Comparison of ENCODE assay signal across 16 cellular contexts in genomic region chr16:21167360-21167759, GRCh38. TPM values are rescaled to one million over a fixed set of nuclear protein-coding genes. Genes with fewer than 3 reads are reported as not detected.
DNase-seq lines count a peak whose midpoint lies in the region; ATAC-seq, FAIRE-seq and TF ChIP-seq lines count a peak whose summit lies in the region.
"Had no signal": no experiment of that assay in that cellular context is flagged by ENCODE, and none has a peak within 500 bp of the region (broad histone marks: within the 10 kb centered on the region; RNA-seq: fewer than 3 reads in every experiment).

No MANE protein-coding gene starts in this region.

- no peak overlapping the region for H2AFZ ChIP-seq in smooth muscle cell (ENCODE audit: low read depth)

- no peak overlapping the region for H3K4me2 ChIP-seq in smooth muscle cell

- intact Hi-C loops in activated CD8-positive, alpha-beta T cell treated with anti-CD3 and anti-CD28 coated beads for 36 hours (cut with micrococcal nuclease), result no loop called here
- intact Hi-C loops in uterus (cut with DNase I; ENCODE audit: low total_unique reads), result no loop called here

- DNase-seq in activated CD8-positive, alpha-beta T cell treated with anti-CD3 and anti-CD28 coated beads for 36 hours, result no peak
- DNase-seq in activated CD8-positive, alpha-beta T cell treated with anti-CD3 and anti-CD28 coated beads, Interleukin-2, amount 10 ng/mL, durations not matched to agents 7 days and 5 days, result no peak
- peak; percentile 97 for DNase-seq in RCC 7860 (ENCODE audit: low spot score)
- DNase-seq in smooth muscle cell (lab: John Stamatoyannopoulos, UW; ENCODE audit: unreplicated experiment), result no peak
- no peak for DNase-seq in uterus
- no peak for DNase-seq in osteocyte (ENCODE audit: extremely low spot score, unreplicated experiment)
- DNase-seq in NCI-H345 treated with DMSO at 0.1 percent for 48 hours (lab: John Stamatoyannopoulos, UW; ENCODE audit: unreplicated experiment), result no peak
- DNase-seq: activated B cell treated with CpG ODN at 0.5 μM for 24 hours; activated T-cell treated with anti-CD3 and anti-CD28 coated beads, Interleukin-2, amount 50 U/mL, for 1 hour; NCI-H1092; NCI-H446 treated with DMSO at 0.1 percent for 48 hours; right cardiac atrium; Right ventricle myocardium superior had no signal

- peak; percentile 94 for FAIRE-seq in RCC 7860 (lab: Jason Lieb, UNC)
- FAIRE-seq: endothelial cell of umbilical vein had no signal

- H3K4me3 ChIP-seq in smooth muscle cell (no peak overlapping the region), uterus (no peak overlapping the region)

- no peak overlapping the region for H3K27ac Mint-ChIP-seq in activated CD8-positive, alpha-beta T cell treated with anti-CD3 and anti-CD28 coated beads for 36 hours
- no peak overlapping the region for H3K27ac Mint-ChIP-seq in activated CD8-positive, alpha-beta T cell treated with anti-CD3 and anti-CD28 coated beads, Interleukin-2, amount 10 ng/mL, durations not matched to agents 7 days and 5 days
- no peak overlapping the region for H3K27ac Mint-ChIP-seq in osteocyte (ENCODE audit: unreplicated experiment)
- H3K27ac Mint-ChIP-seq: activated B cell treated with CpG ODN at 0.5 μM for 24 hours had no signal

- H3K4me3 Mint-ChIP-seq in activated CD8-positive, alpha-beta T cell treated with anti-CD3 and anti-CD28 coated beads for 36 hours, result no peak overlapping the region
- H3K4me3 Mint-ChIP-seq in activated CD8-positive, alpha-beta T cell treated with anti-CD3 and anti-CD28 coated beads, Interleukin-2, amount 10 ng/mL, durations not matched to agents 7 days and 5 days, result no peak overlapping the region
- no peak overlapping the region for H3K4me3 Mint-ChIP-seq in osteocyte (ENCODE audit: unreplicated experiment)
- H3K4me3 Mint-ChIP-seq: activated B cell treated with CpG ODN at 0.5 μM for 24 hours had no signal

- no peaks in the 10 kb centered on the region for H3F3A ChIP-seq in smooth muscle cell (ENCODE audit: low read depth)

- no peak for TF ChIP-seq CTCF in activated CD8-positive, alpha-beta T cell treated with anti-CD3 and anti-CD28 coated beads for 36 hours (IDR thresholded peaks at IDR 0.05)
- TF ChIP-seq CTCF in smooth muscle cell (IDR thresholded peaks at IDR 0.05; ENCODE audit: borderline replicate concordance, insufficient read depth, poor library complexity, severe bottlenecking) (no peak), uterus (IDR thresholded peaks at IDR 0.05) (no peak), osteocyte (IDR thresholded peaks at IDR 0.05) (no peak)

- no peaks in the 10 kb centered on the region for H3K9me3 Mint-ChIP-seq in activated CD8-positive, alpha-beta T cell treated with anti-CD3 and anti-CD28 coated beads for 36 hours
- H3K9me3 Mint-ChIP-seq in activated CD8-positive, alpha-beta T cell treated with anti-CD3 and anti-CD28 coated beads, Interleukin-2, amount 10 ng/mL, durations not matched to agents 7 days and 5 days (ENCODE audit: insufficient read depth), result no peaks in the 10 kb centered on the region
- H3K9me3 Mint-ChIP-seq in osteocyte (ENCODE audit: unreplicated experiment), result no peaks in the 10 kb centered on the region
- H3K9me3 Mint-ChIP-seq: activated B cell treated with CpG ODN at 0.5 μM for 24 hours had no signal

- POLR2A ChIA-PET in activated CD8-positive, alpha-beta T cell treated with anti-CD3 and anti-CD28 coated beads for 36 hours (lab: Charles Lee), result no interaction called here
- POLR2A ChIA-PET in activated CD8-positive, alpha-beta T cell treated with anti-CD3 and anti-CD28 coated beads, Interleukin-2, amount 10 ng/mL, durations not matched to agents 7 days and 5 days (lab: Charles Lee), result no interaction called here

- H3K9me3 ChIP-seq in smooth muscle cell (replicated peaks; ENCODE audit: low read depth), result no peaks in the 10 kb centered on the region
- H3K9me3 ChIP-seq in uterus, result no peaks in the 10 kb centered on the region

- H3K4me1 ChIP-seq in smooth muscle cell (ENCODE audit: low read depth) (no peaks in the 10 kb centered on the region), uterus (peaks cover 0 to 8% of the 10 kb centered on the region in 2 donors)

- TF ChIP-seq POLR2A in uterus (IDR thresholded peaks at IDR 0.05), result no peak

- H3K27me3 ChIP-seq in smooth muscle cell (ENCODE audit: low read depth), result no peaks in the 10 kb centered on the region
- no peaks in the 10 kb centered on the region for H3K27me3 ChIP-seq in uterus

- peak; percentile 30 for ATAC-seq in activated CD8-positive, alpha-beta T cell treated with anti-CD3 and anti-CD28 coated beads for 36 hours
- no peak for ATAC-seq in activated CD8-positive, alpha-beta T cell treated with anti-CD3 and anti-CD28 coated beads, Interleukin-2, amount 10 ng/mL, durations not matched to agents 7 days and 5 days
- peak; percentile 7 for ATAC-seq in esophagus mucosa
- ATAC-seq: right cardiac atrium had no signal

- no peaks in the 10 kb centered on the region for H3K27me3 Mint-ChIP-seq in activated CD8-positive, alpha-beta T cell treated with anti-CD3 and anti-CD28 coated beads for 36 hours
- no peaks in the 10 kb centered on the region for H3K27me3 Mint-ChIP-seq in activated CD8-positive, alpha-beta T cell treated with anti-CD3 and anti-CD28 coated beads, Interleukin-2, amount 10 ng/mL, durations not matched to agents 7 days and 5 days (ENCODE audit: low read depth)
- no peaks in the 10 kb centered on the region for H3K27me3 Mint-ChIP-seq in osteocyte (ENCODE audit: unreplicated experiment)
- H3K27me3 Mint-ChIP-seq: activated B cell treated with CpG ODN at 0.5 μM for 24 hours had no signal

- H4K20me1 ChIP-seq in smooth muscle cell (ENCODE audit: low read depth), result peaks cover 3% of the 10 kb centered on the region

- H3K79me2 ChIP-seq in smooth muscle cell (ENCODE audit: low read depth), result no peaks in the 10 kb centered on the region

- H3K36me3 Mint-ChIP-seq in activated CD8-positive, alpha-beta T cell treated with anti-CD3 and anti-CD28 coated beads for 36 hours (ENCODE audit: low read depth), result peaks cover 14% of the 10 kb centered on the region
- peaks cover 29% of the 10 kb centered on the region for H3K36me3 Mint-ChIP-seq in activated CD8-positive, alpha-beta T cell treated with anti-CD3 and anti-CD28 coated beads, Interleukin-2, amount 10 ng/mL, durations not matched to agents 7 days and 5 days (ENCODE audit: low read depth)
- peaks cover 23% of the 10 kb centered on the region for H3K36me3 Mint-ChIP-seq in osteocyte (ENCODE audit: unreplicated experiment)

- H3K36me3 ChIP-seq in smooth muscle cell (ENCODE audit: low read depth) (peaks cover 7% of the 10 kb centered on the region), uterus (no peaks in the 10 kb centered on the region)

- no peak overlapping the region for H3K9ac ChIP-seq in smooth muscle cell (ENCODE audit: low read depth)

- no peaks in the 10 kb centered on the region for H3K4me1 Mint-ChIP-seq in activated CD8-positive, alpha-beta T cell treated with anti-CD3 and anti-CD28 coated beads for 36 hours (ENCODE audit: low read depth)
- no peaks in the 10 kb centered on the region for H3K4me1 Mint-ChIP-seq in activated CD8-positive, alpha-beta T cell treated with anti-CD3 and anti-CD28 coated beads, Interleukin-2, amount 10 ng/mL, durations not matched to agents 7 days and 5 days (ENCODE audit: low read depth)
- peaks cover 4% of the 10 kb centered on the region for H3K4me1 Mint-ChIP-seq in osteocyte (ENCODE audit: unreplicated experiment)

- H3K27ac ChIP-seq in smooth muscle cell (ENCODE audit: low read depth) (peak overlapping the region; percentile 12), uterus (no peak overlapping the region)

- CTCF ChIA-PET in activated CD8-positive, alpha-beta T cell treated with anti-CD3 and anti-CD28 coated beads for 36 hours (lab: Charles Lee), result interaction anchor here (1.3 to 1.9 kb wide), 2 partner anchors 11 to 21 kb away, joined by 3 to 6 read pairs; no protein-coding TSS in a partner anchor
- CTCF ChIA-PET in activated CD8-positive, alpha-beta T cell treated with anti-CD3 and anti-CD28 coated beads, Interleukin-2, amount 10 ng/mL, durations not matched to agents 7 days and 5 days (lab: Charles Lee), result interaction anchor here (1.2 kb wide), 1 partner anchor 9 kb away, joined by 3 read pairs; the partner anchor contains the start of gene LDAF1

- 81% methylated on average over 9 of the region's 9 CpGs for WGBS in smooth muscle cell (ENCODE audit: low lambda C conversion rate)

RNA-seq across cellular contexts. Expression of gene LDAF1, which starts 8.9 kb away (rescaled TPM):
- 10 to 100 TPM; 10.3 to 12.6 TPM for total RNA-seq in activated CD8-positive, alpha-beta T cell treated with anti-CD3 and anti-CD28 coated beads for 36 hours
- total RNA-seq in activated CD8-positive, alpha-beta T cell treated with anti-CD3 and anti-CD28 coated beads, Interleukin-2, amount 10 ng/mL, durations not matched to agents 7 days and 5 days, result 10 to 100 TPM in 1 of 2 experiments, 1 to 10 TPM in 1; 8.5 to 12.8 TPM
- 62.3 TPM for total RNA-seq in esophagus mucosa
- total RNA-seq in smooth muscle cell, result 21.0 and 40.6 TPM in 2 replicates
- 14.2 and 16.2 TPM in 2 replicates for polyA plus RNA-seq in smooth muscle cell
- total RNA-seq in uterus, result 10 to 100 TPM; 10.5 to 88.6 (median 51.4) TPM
- 24.8 and 25.2 TPM in 2 replicates for total RNA-seq in osteocyte

RNA-seq across cellular contexts. Expression of gene DNAH3, which starts 16.7 kb away (rescaled TPM):
- total RNA-seq in activated CD8-positive, alpha-beta T cell treated with anti-CD3 and anti-CD28 coated beads for 36 hours, result under 1 TPM in 1 of 2 experiments, not detected in 1; 0.02 TPM
- total RNA-seq in activated CD8-positive, alpha-beta T cell treated with anti-CD3 and anti-CD28 coated beads, Interleukin-2, amount 10 ng/mL, durations not matched to agents 7 days and 5 days, result not detected
- total RNA-seq in esophagus mucosa (0.60 TPM), smooth muscle cell (not detected in 2 replicates), uterus (1 to 10 TPM in 2 of 4 donors, under 1 TPM in 2; under 0.01 to 2.1 (median 0.93) TPM), osteocyte (not detected in 2 replicates)
- not detected in 2 replicates for polyA plus RNA-seq in smooth muscle cell
- total RNA-seq: A673, activated B cell treated with CpG ODN at 0.5 μM for 24 hours, endothelial cell of umbilical vein had no signal
- polyA plus RNA-seq: endothelial cell of umbilical vein had no signal

RNA-seq across cellular contexts. Expression of gene ZP2, which starts 44.0 kb away (rescaled TPM):
- total RNA-seq in activated CD8-positive, alpha-beta T cell treated with anti-CD3 and anti-CD28 coated beads for 36 hours, result not detected
- not detected for total RNA-seq in activated CD8-positive, alpha-beta T cell treated with anti-CD3 and anti-CD28 coated beads, Interleukin-2, amount 10 ng/mL, durations not matched to agents 7 days and 5 days
- total RNA-seq in esophagus mucosa, result not detected
- total RNA-seq in smooth muscle cell, result not detected in 2 replicates
- not detected in 2 replicates for polyA plus RNA-seq in smooth muscle cell
- total RNA-seq in uterus, result 1 to 10 TPM in 1 of 4 donors, not detected in 3; 3.4 TPM
- not detected in 2 replicates for total RNA-seq in osteocyte
- total RNA-seq: A673, activated B cell treated with CpG ODN at 0.5 μM for 24 hours, endothelial cell of umbilical vein, right cardiac atrium, Right ventricle myocardium superior had no signal
- polyA plus RNA-seq: endothelial cell of umbilical vein, right cardiac atrium had no signal
